Comparison of ENCODE assay signal across 27 cellular contexts in genomic region chr16:87212026-87212425, GRCh38.
DNase-seq lines count a peak whose midpoint lies in the region; ATAC-seq and TF ChIP-seq lines count a peak whose summit lies in the region.
"Had no signal": no experiment of that assay in that cellular context is flagged by ENCODE, and none has a peak within 500 bp of the region (broad histone marks: within the 10 kb centered on the region; RNA-seq: fewer than 3 reads in every experiment).

No MANE protein-coding gene starts in this region.

- peak in 1 of 2 donors; percentile 40 for TF ChIP-seq EP300 in tibial nerve (IDR thresholded peaks at IDR 0.05)

- BruUV-seq in IMR-90 (replicated peaks; lab: Mats Ljungman, UMichigan): no TSS peak

- dilution Hi-C loops in IMR-90 (cut with HindIII; ENCODE audit: low sequenced_read_pairs, unreplicated experiment): no loop called here

- no peaks in the 10 kb centered on the region for H3K36me3 Mint-ChIP-seq in effector memory CD8-positive, alpha-beta T cell (ENCODE audit: insufficient read depth)
- H3K36me3 Mint-ChIP-seq: activated naive CD8-positive, alpha-beta T cell; CD4-positive, CD25-positive, alpha-beta regulatory T cell; memory B cell had no signal

- 0 out of 2 replicates have a peak overlapping the region, but pooled peaks have one; percentile 0 for H2BK20ac ChIP-seq in IMR-90 (ENCODE audit: low read depth, low read length)

- CTCF ChIA-PET in IMR-90 (lab: Yijun Ruan, JAX): no interaction called here

- no peak overlapping the region for H3K23ac ChIP-seq in IMR-90 (ENCODE audit: low read depth, low read length)

- H2AK9ac ChIP-seq in IMR-90 (replicated peaks; ENCODE audit: low read depth, low read length, poor library complexity): no peak overlapping the region

- TF ChIP-seq CTCF in IMR-90 (conservative IDR thresholded peaks at IDR 0.05; ENCODE audit: low read depth, low read length) (no peak), fibroblast of the aortic adventitia (IDR thresholded peaks at IDR 0.05; ENCODE audit: insufficient read depth, low read length) (no peak), tibial nerve (IDR thresholded peaks at IDR 0.05) (no peak)

- no peak overlapping the region for H4K91ac ChIP-seq in IMR-90 (ENCODE audit: insufficient read depth, low read depth, low read length)

- H3K9me3 Mint-ChIP-seq in effector memory CD8-positive, alpha-beta T cell: no peaks in the 10 kb centered on the region
- H3K9me3 Mint-ChIP-seq: activated CD4-positive, alpha-beta T cell treated with anti-CD3 and anti-CD28 coated beads, Interleukin-2, amount 10 ng/mL, durations not matched to agents 24 days and 14 days; memory B cell had no signal

- H3K4me1 Mint-ChIP-seq in effector memory CD8-positive, alpha-beta T cell (ENCODE audit: low read depth in 2 of 2): no peaks in the 10 kb centered on the region
- H3K4me1 Mint-ChIP-seq: activated CD4-positive, alpha-beta T cell treated with anti-CD3 and anti-CD28 coated beads, Interleukin-2, amount 10 ng/mL, durations not matched to agents 24 days and 14 days; CD4-positive, CD25-positive, alpha-beta regulatory T cell; memory B cell had no signal

- no peak overlapping the region for H3K4me3 Mint-ChIP-seq in effector memory CD8-positive, alpha-beta T cell
- H3K4me3 Mint-ChIP-seq: activated CD4-positive, alpha-beta T cell treated with anti-CD3 and anti-CD28 coated beads, Interleukin-2, amount 10 ng/mL, durations not matched to agents 24 days and 14 days; activated naive CD8-positive, alpha-beta T cell; CD4-positive, CD25-positive, alpha-beta regulatory T cell; memory B cell; nephron progenitor cell had no signal

- no peak overlapping the region for H2AFZ ChIP-seq in IMR-90 (replicated peaks; ENCODE audit: low read length, poor library complexity)

- ATAC-seq in IMR-90 (ENCODE audit: low read depth): no peak
- no peak for ATAC-seq in effector memory CD8-positive, alpha-beta T cell (replicated peaks)
- ATAC-seq: left lung had no signal

- H3K4me3 ChIP-seq in IMR-90 (ENCODE audit: insufficient read depth, low read depth, low read length): no peak overlapping the region
- H3K4me3 ChIP-seq in fibroblast of the aortic adventitia (ENCODE audit: low read depth, low read length): no peak overlapping the region
- no peak overlapping the region for H3K4me3 ChIP-seq in tibial nerve
- H3K4me3 ChIP-seq: left lung, Peyer's patch, SJCRH30, suprapubic skin had no signal

- TF ChIP-seq POLR2A in IMR-90 (IDR thresholded peaks at IDR 0.05; ENCODE audit: low read depth, low read length): no peak
- TF ChIP-seq POLR2A in tibial nerve (IDR thresholded peaks at IDR 0.05): no peak

- H3K36me3 ChIP-seq in IMR-90 (ENCODE audit: control insufficient read depth, insufficient read depth, low read length): no peaks in the 10 kb centered on the region
- H3K36me3 ChIP-seq in tibial nerve: no peaks in the 10 kb centered on the region
- H3K36me3 ChIP-seq: left lung, Peyer's patch, SJCRH30, suprapubic skin had no signal

- POLR2A ChIA-PET in IMR-90 (lab: Charles Lee; ENCODE audit: unreplicated experiment): no interaction called here

- no peak overlapping the region for H3K9ac ChIP-seq in IMR-90 (ENCODE audit: low read depth, low read length)

- no peak for TF ChIP-seq RAD21 in IMR-90 (IDR thresholded peaks at IDR 0.05; ENCODE audit: low read length)

- H3K4ac ChIP-seq in IMR-90 (ENCODE audit: low read depth, low read length): 0 out of 2 replicates have a peak overlapping the region, but pooled peaks have one; percentile 59

- H3K4me1 ChIP-seq in IMR-90 (ENCODE audit: control insufficient read depth, insufficient read depth, low read length) (peaks cover 18% of the 10 kb centered on the region), tibial nerve (peaks cover 0 to 48% (median 15%) of the 10 kb centered on the region in 4 donors)
- H3K4me1 ChIP-seq: left lung, Peyer's patch, SJCRH30 had no signal

- no peak overlapping the region for H4K5ac ChIP-seq in IMR-90 (ENCODE audit: low read depth, low read length)

- H2AK5ac ChIP-seq in IMR-90 (ENCODE audit: low read depth, low read length): no peak overlapping the region

- H3K14ac ChIP-seq in IMR-90 (replicated peaks; ENCODE audit: low read depth, low read length): no peak overlapping the region; the same call in 1 of the 2 replicates

- intact Hi-C loops in IMR-90 (cut with micrococcal nuclease): no loop called here

- no peak overlapping the region for H3K27ac Mint-ChIP-seq in effector memory CD8-positive, alpha-beta T cell
- H3K27ac Mint-ChIP-seq: activated CD4-positive, alpha-beta T cell treated with anti-CD3 and anti-CD28 coated beads, Interleukin-2, amount 10 ng/mL, durations not matched to agents 24 days and 14 days; activated naive CD8-positive, alpha-beta T cell; CD4-positive, CD25-positive, alpha-beta regulatory T cell; memory B cell; nephron progenitor cell had no signal

- in situ Hi-C loops in IMR-90 (cut with MboI; ENCODE audit: low sequenced_read_pairs): no loop called here

- no peak overlapping the region for H3K18ac ChIP-seq in IMR-90 (ENCODE audit: low read depth, low read length)

- peak overlapping the region; percentile 78; the same call in 2 of the 3 replicates for H2BK15ac ChIP-seq in IMR-90 (ENCODE audit: low read depth, low read length)

- 71% methylated on average over 3 of the region's 6 CpGs; no CpG with 5 or more reads in 1 of the 2 experiments for WGBS in IMR-90 (ENCODE audit: extremely low coverage in 2 of 2, insufficient read length in 1 of 2), 2 experiments
- WGBS in tibial nerve, 2 donors: 54 to 69% methylated on average over 6 of the region's 6 CpGs

- H2BK120ac ChIP-seq in IMR-90 (ENCODE audit: low read depth, low read length): no peak overlapping the region

- peak; percentile 30 for DNase-seq in IMR-90
- DNase-seq in astrocyte of the hippocampus (ENCODE audit: low read depth, low spot score): peak; percentile 31
- peak; percentile 71 for DNase-seq in fibroblast of the aortic adventitia (ENCODE audit: low read depth)
- DNase-seq in tibial nerve (ENCODE audit: low spot score in 2 of 2): peak; percentile 24 to 42
- DNase-seq in effector memory CD8-positive, alpha-beta T cell: no peak
- no peak for DNase-seq in activated gamma-delta T cell (lab: John Stamatoyannopoulos, UW)
- DNase-seq in cerebellar cortex (ENCODE audit: low spot score): no peak
- DNase-seq in SHP77 (lab: John Stamatoyannopoulos, UW): no peak
- DNase-seq: activated CD4-positive, alpha-beta T cell treated with anti-CD3 and anti-CD28 coated beads, Interleukin-2, amount 10 ng/mL, durations not matched to agents 24 days and 14 days; activated CD8-positive, alpha-beta memory T cell treated with anti-CD3 and anti-CD28 coated beads for 24 hours; activated T-cell treated with anti-CD3 and anti-CD28 coated beads for 4 hours; AML-193; CD4-positive, CD25-positive, alpha-beta regulatory T cell; cerebellar nuclear complex; glutamatergic neuron; KG1; left lung; NCI-H1930; NCI-H526; nephron progenitor cell; Peyer's patch; SJCRH30; stimulated activated naive CD4-positive, alpha-beta T cell; T-helper 9 cell had no signal

- H3K27me3 Mint-ChIP-seq in effector memory CD8-positive, alpha-beta T cell: no peaks in the 10 kb centered on the region
- H3K27me3 Mint-ChIP-seq: activated CD4-positive, alpha-beta T cell treated with anti-CD3 and anti-CD28 coated beads, Interleukin-2, amount 10 ng/mL, durations not matched to agents 24 days and 14 days; activated naive CD8-positive, alpha-beta T cell; CD4-positive, CD25-positive, alpha-beta regulatory T cell had no signal

- no peaks in the 10 kb centered on the region for H3K79me1 ChIP-seq in IMR-90 (ENCODE audit: low read depth in 1 of 2, low read length in 2 of 2)

- H4K8ac ChIP-seq in IMR-90 (ENCODE audit: low read depth in 2 of 2, low read length in 2 of 2): no peak overlapping the region

- no peaks in the 10 kb centered on the region for H4K20me1 ChIP-seq in IMR-90 (ENCODE audit: insufficient read depth, low read length)

- no peak overlapping the region for H2BK5ac ChIP-seq in IMR-90 (ENCODE audit: low read depth, low read length, poor library complexity, severe bottlenecking)

- H3K27ac ChIP-seq in IMR-90 (ENCODE audit: insufficient read depth, low read length) (no peak overlapping the region), tibial nerve (peak overlapping the region in 2 of 4 donors; percentile 55 to 65)
- H3K27ac ChIP-seq: left lung, Peyer's patch, SJCRH30, suprapubic skin had no signal

- H3K4me2 ChIP-seq in IMR-90 (ENCODE audit: low read depth, low read length): no peak overlapping the region

- H3K9me3 ChIP-seq in IMR-90 (ENCODE audit: control insufficient read depth, insufficient read depth, low read length): no peaks in the 10 kb centered on the region; the same call in 1 of the 2 replicates
- H3K9me3 ChIP-seq in tibial nerve: no peaks in the 10 kb centered on the region
- H3K9me3 ChIP-seq: Peyer's patch, SJCRH30, suprapubic skin had no signal

- no peak overlapping the region for H3K56ac ChIP-seq in IMR-90 (ENCODE audit: extremely low read depth, insufficient read depth, low read length)

- H3K9me1 ChIP-seq in IMR-90 (ENCODE audit: insufficient read depth, low read length): peaks cover 11% of the 10 kb centered on the region; the same call in 1 of the 2 replicates

- H3K27me3 ChIP-seq in IMR-90 (ENCODE audit: control insufficient read depth, insufficient read depth, low read length): peaks cover 13% of the 10 kb centered on the region; the same call in 1 of the 2 replicates
- no peaks in the 10 kb centered on the region for H3K27me3 ChIP-seq in tibial nerve
- H3K27me3 ChIP-seq: Peyer's patch, SJCRH30, suprapubic skin had no signal

TF ChIP-seq in IMR-90, 13 proteins besides CTCF, POLR2A, EP300 and RAD21 (continues in another document):
- no peak for TF ChIP-seq SMC3 (IDR thresholded peaks at IDR 0.05; ENCODE audit: low read depth, low read length)
- no peak for TF ChIP-seq NFE2L2 (IDR thresholded peaks at IDR 0.05; ENCODE audit: low read depth, low read length)
- TF ChIP-seq CHD1 (IDR thresholded peaks at IDR 0.05; ENCODE audit: low read depth, low read length): no peak
- TF ChIP-seq RFX5 (IDR thresholded peaks at IDR 0.05; ENCODE audit: low read depth, low read length): no peak
- no peak for TF ChIP-seq ELK1 (IDR thresholded peaks at IDR 0.05; ENCODE audit: borderline replicate concordance, low read depth, low read length)
- no peak for TF ChIP-seq CEBPB (IDR thresholded peaks at IDR 0.05; ENCODE audit: low read depth, low read length)

Comparison
In these comparisons a context has a peak if more than half of its experiments do, and no peak if none do; other contexts are left out.
1. DNase-seq: peak in IMR-90 (single experiment), astrocyte of the hippocampus (single experiment), fibroblast of the aortic adventitia (single experiment) and tibial nerve (2 of 2); none in effector memory CD8-positive, alpha-beta T cell (0 of 3), activated gamma-delta T cell (single experiment), cerebellar cortex (single experiment) and SHP77 (0 of 2).